In genomic region chr1:26781206-26781825, GRCh38 we compare ENCODE assay signal across 17 cellular contexts. TPM values are rescaled to one million over a fixed set of nuclear protein-coding genes. Genes with fewer than 3 reads are reported as not detected.
DNase-seq lines count a peak whose midpoint lies in the region; ATAC-seq, FAIRE-seq and TF ChIP-seq lines count a peak whose summit lies in the region.
"Had no signal": no experiment of that assay in that cellular context is flagged by ENCODE, and none has a peak within 500 bp of the region (broad histone marks: within the 10 kb centered on the region; RNA-seq: fewer than 3 reads in every experiment).

No MANE protein-coding gene starts in this region.

- H3K27ac ChIP-seq in endothelial cell of umbilical vein (ENCODE audit: insufficient read depth, low read depth, low read length), result no peak overlapping the region
- H3K27ac ChIP-seq: SJCRH30, upper lobe of right lung had no signal

- intact Hi-C loops in endothelial cell of umbilical vein (cut with micrococcal nuclease), result no loop called here
- intact Hi-C loops in activated T-helper 2 cell treated with anti-CD3 and anti-CD28 coated beads, Interferon-gamma antibody, Interleukin-2, Interleukin-4, amounts not matched to agents 10 μg/mL and 5 μg/mL and 100 μg/mL, durations not matched to agents 14 hours and 24 hours and 36 hours (cut with micrococcal nuclease), result no loop called here

- no peaks in the 10 kb centered on the region for H3K27me3 ChIP-seq in endothelial cell of umbilical vein (ENCODE audit: control insufficient read depth in 2 of 2, insufficient read depth in 2 of 2, low read length in 2 of 2)
- H3K27me3 ChIP-seq: esophagus muscularis mucosa, SJCRH30, upper lobe of right lung had no signal

- peak in 1 of 2 donors; percentile 18 for ATAC-seq in activated T-cell treated with anti-CD3 and anti-CD28 coated beads, Interleukin-2, amount 50 U/mL, for 72 hours (replicated peaks in 1 of 2)
- ATAC-seq in T-helper 17 cell (no peak), GM18861 (IDR thresholded peaks at IDR 0.05; ENCODE audit: unreplicated experiment) (no peak)
- no peak for ATAC-seq in stimulated activated naive B cell treated with anti-CD40 and anti-IgM and Interleukin-4, amounts not matched to agents 10 μg/mL and 1 μg/mL and 100 μg/mL, for 72 hours (replicated peaks)
- ATAC-seq: upper lobe of right lung had no signal

- no peak for TF ChIP-seq CTCF in endothelial cell of umbilical vein (IDR thresholded peaks at IDR 0.05; ENCODE audit: extremely low read depth in 1 of 2, insufficient read depth in 1 of 2, low read depth in 1 of 2, low read length in 2 of 2)

- DNase-seq in activated T-cell treated with anti-CD3 and anti-CD28 coated beads, Interleukin-2, amount 50 U/mL, for 72 hours, result no peak
- DNase-seq in activated T-cell treated with anti-CD3 and anti-CD28 coated beads, Interleukin-2, amount 50 U/mL, for 48 hours, result no peak
- no peak for DNase-seq in T-helper 17 cell
- DNase-seq in endothelial cell of umbilical vein (ENCODE audit: low read depth, low spot score), result no peak
- no peak for DNase-seq in stimulated activated naive B cell treated with anti-CD40 and anti-IgM and Interleukin-4, amounts not matched to agents 10 μg/mL and 1 μg/mL and 100 μg/mL, for 72 hours
- DNase-seq in activated T-helper 2 cell treated with anti-CD3 and anti-CD28 coated beads, Interferon-gamma antibody, Interleukin-2, Interleukin-4, amounts not matched to agents 10 μg/mL and 5 μg/mL and 100 μg/mL, durations not matched to agents 14 hours and 24 hours and 36 hours (ENCODE audit: low spot score), result no peak
- no peak for DNase-seq in HPDE6-E6E7 (ENCODE audit: extremely low spot score)
- DNase-seq: activated CD4-positive, CD25-positive, alpha-beta regulatory T cell treated with anti-CD3 and anti-CD28 coated beads, Interleukin-2, amount 50 U/mL, for 72 hours; activated naive CD4-positive, alpha-beta T cell treated with Interleukin-2 at 50 U/mL for 16 hours; EL; SJCRH30; stimulated activated naive CD4-positive, alpha-beta T cell; upper lobe of right lung had no signal

- no peak overlapping the region for H3K4me3 ChIP-seq in endothelial cell of umbilical vein (replicated peaks in 1 of 3; ENCODE audit: insufficient read depth in 1 of 3, low read depth in 1 of 3, low read length in 3 of 3)
- H3K4me3 ChIP-seq: esophagus muscularis mucosa, lung, SJCRH30, upper lobe of right lung had no signal

- no peaks in the 10 kb centered on the region for H3K9me3 ChIP-seq in T-helper 17 cell (ENCODE audit: control insufficient read depth, low read length, poor library complexity, severe bottlenecking)
- H3K9me3 ChIP-seq in endothelial cell of umbilical vein (replicated peaks; ENCODE audit: control insufficient read depth, insufficient read depth, low read length), result no peaks in the 10 kb centered on the region
- H3K9me3 ChIP-seq: esophagus muscularis mucosa, SJCRH30, upper lobe of right lung had no signal

- H3K9me3 Mint-ChIP-seq in activated T-cell treated with anti-CD3 and anti-CD28 coated beads, Interleukin-2, amount 50 U/mL, for 72 hours, result no peaks in the 10 kb centered on the region
- no peaks in the 10 kb centered on the region for H3K9me3 Mint-ChIP-seq in stimulated activated naive B cell treated with anti-CD40 and anti-IgM and Interleukin-4, amounts not matched to agents 10 μg/mL and 1 μg/mL and 100 μg/mL, for 72 hours
- H3K9me3 Mint-ChIP-seq in activated T-helper 2 cell treated with anti-CD3 and anti-CD28 coated beads, Interferon-gamma antibody, Interleukin-2, Interleukin-4, amounts not matched to agents 10 μg/mL and 5 μg/mL and 100 μg/mL, durations not matched to agents 14 hours and 24 hours and 36 hours, result no peaks in the 10 kb centered on the region
- H3K9me3 Mint-ChIP-seq: T-helper 2 cell treated with Interferon-gamma antibody and Interleukin-4, amounts not matched to agents 5 μg/mL and 100 μg/mL, for 36 hours had no signal

- TSS peak; percentile 20 for BruUV-seq in endothelial cell of umbilical vein (replicated peaks; lab: Mats Ljungman, UMichigan)

- no peak overlapping the region for H2AFZ ChIP-seq in endothelial cell of umbilical vein (ENCODE audit: low read depth, low read length)

- no peak for TF ChIP-seq POLR2A in endothelial cell of umbilical vein (IDR thresholded peaks at IDR 0.05; ENCODE audit: low read depth, low read length)

- CTCF ChIA-PET in endothelial cell of umbilical vein (lab: Charles Lee), result no interaction called here

- H3K27ac Mint-ChIP-seq in activated T-cell treated with anti-CD3 and anti-CD28 coated beads, Interleukin-2, amount 50 U/mL, for 72 hours, result peak overlapping the region; percentile 24
- peak overlapping the region; percentile 89 for H3K27ac Mint-ChIP-seq in T-helper 17 cell
- peak overlapping the region; percentile 66 for H3K27ac Mint-ChIP-seq in stimulated activated naive B cell treated with anti-CD40 and anti-IgM and Interleukin-4, amounts not matched to agents 10 μg/mL and 1 μg/mL and 100 μg/mL, for 72 hours
- no peak overlapping the region for H3K27ac Mint-ChIP-seq in activated T-helper 2 cell treated with anti-CD3 and anti-CD28 coated beads, Interferon-gamma antibody, Interleukin-2, Interleukin-4, amounts not matched to agents 10 μg/mL and 5 μg/mL and 100 μg/mL, durations not matched to agents 14 hours and 24 hours and 36 hours
- H3K27ac Mint-ChIP-seq: T-helper 2 cell treated with Interferon-gamma antibody and Interleukin-4, amounts not matched to agents 5 μg/mL and 100 μg/mL, for 36 hours had no signal

- H3K4me1 ChIP-seq in endothelial cell of umbilical vein (ENCODE audit: control insufficient read depth, extremely low read depth, insufficient read depth, low read length), result peaks cover 24% of the 10 kb centered on the region

- peaks cover 4% of the 10 kb centered on the region for H3K79me2 ChIP-seq in endothelial cell of umbilical vein (ENCODE audit: control insufficient read depth, insufficient read depth, low read length)

- POLR2A ChIA-PET in endothelial cell of umbilical vein (lab: Charles Lee), result no interaction called here

- no peak overlapping the region for H3K4me3 Mint-ChIP-seq in activated T-cell treated with anti-CD3 and anti-CD28 coated beads, Interleukin-2, amount 50 U/mL, for 72 hours
- no peak overlapping the region for H3K4me3 Mint-ChIP-seq in T-helper 17 cell
- H3K4me3 Mint-ChIP-seq in stimulated activated naive B cell treated with anti-CD40 and anti-IgM and Interleukin-4, amounts not matched to agents 10 μg/mL and 1 μg/mL and 100 μg/mL, for 72 hours, result no peak overlapping the region
- H3K4me3 Mint-ChIP-seq in activated T-helper 2 cell treated with anti-CD3 and anti-CD28 coated beads, Interferon-gamma antibody, Interleukin-2, Interleukin-4, amounts not matched to agents 10 μg/mL and 5 μg/mL and 100 μg/mL, durations not matched to agents 14 hours and 24 hours and 36 hours (ENCODE audit: low read depth), result no peak overlapping the region
- H3K4me3 Mint-ChIP-seq: T-helper 2 cell treated with Interferon-gamma antibody and Interleukin-4, amounts not matched to agents 5 μg/mL and 100 μg/mL, for 36 hours had no signal

- H4K20me1 ChIP-seq in endothelial cell of umbilical vein (replicated peaks; ENCODE audit: control insufficient read depth, extremely low read depth, insufficient read depth, low read length), result no peaks in the 10 kb centered on the region

- no peak overlapping the region for H3K4me2 ChIP-seq in endothelial cell of umbilical vein (ENCODE audit: insufficient read depth, low read length)

- no peaks in the 10 kb centered on the region for H3K27me3 Mint-ChIP-seq in activated T-cell treated with anti-CD3 and anti-CD28 coated beads, Interleukin-2, amount 50 U/mL, for 72 hours (ENCODE audit: low read depth)
- H3K27me3 Mint-ChIP-seq in T-helper 17 cell, result no peaks in the 10 kb centered on the region
- no peaks in the 10 kb centered on the region for H3K27me3 Mint-ChIP-seq in stimulated activated naive B cell treated with anti-CD40 and anti-IgM and Interleukin-4, amounts not matched to agents 10 μg/mL and 1 μg/mL and 100 μg/mL, for 72 hours
- no peaks in the 10 kb centered on the region for H3K27me3 Mint-ChIP-seq in activated T-helper 2 cell treated with anti-CD3 and anti-CD28 coated beads, Interferon-gamma antibody, Interleukin-2, Interleukin-4, amounts not matched to agents 10 μg/mL and 5 μg/mL and 100 μg/mL, durations not matched to agents 14 hours and 24 hours and 36 hours (ENCODE audit: low read depth)

- dilution Hi-C loops in endothelial cell of umbilical vein (cut with MboI; ENCODE audit: extremely low pct_ligation_motif_present, low sequenced_read_pairs), result no loop called here

- H3K9ac ChIP-seq in endothelial cell of umbilical vein (replicated peaks; ENCODE audit: extremely low read depth, insufficient read depth, low read length), result no peak overlapping the region

- H3K36me3 ChIP-seq in endothelial cell of umbilical vein (ENCODE audit: control insufficient read depth in 2 of 2, extremely low read depth in 1 of 2, insufficient read depth in 2 of 2, low read length in 2 of 2), result peaks cover 21 to 27% of the 10 kb centered on the region in 2 experiments

- H3K9me1 ChIP-seq in endothelial cell of umbilical vein (replicated peaks; ENCODE audit: control insufficient read depth, extremely low read depth, insufficient read depth, low read length), result no peaks in the 10 kb centered on the region

- peaks cover 47% of the 10 kb centered on the region for H3K4me1 Mint-ChIP-seq in activated T-cell treated with anti-CD3 and anti-CD28 coated beads, Interleukin-2, amount 50 U/mL, for 72 hours (ENCODE audit: low read depth)
- H3K4me1 Mint-ChIP-seq in T-helper 17 cell, result peaks cover 43% of the 10 kb centered on the region
- peaks cover 43 to 62% of the 10 kb centered on the region in 2 donors for H3K4me1 Mint-ChIP-seq in stimulated activated naive B cell treated with anti-CD40 and anti-IgM and Interleukin-4, amounts not matched to agents 10 μg/mL and 1 μg/mL and 100 μg/mL, for 72 hours
- H3K4me1 Mint-ChIP-seq in activated T-helper 2 cell treated with anti-CD3 and anti-CD28 coated beads, Interferon-gamma antibody, Interleukin-2, Interleukin-4, amounts not matched to agents 10 μg/mL and 5 μg/mL and 100 μg/mL, durations not matched to agents 14 hours and 24 hours and 36 hours (ENCODE audit: low read depth), result peaks cover 38% of the 10 kb centered on the region

- no peak for FAIRE-seq in endothelial cell of umbilical vein (lab: Jason Lieb, UNC)

- peaks cover 11 to 29% of the 10 kb centered on the region in 2 donors for H3K36me3 Mint-ChIP-seq in activated T-cell treated with anti-CD3 and anti-CD28 coated beads, Interleukin-2, amount 50 U/mL, for 72 hours (ENCODE audit: insufficient read depth in 2 of 2)
- peaks cover 11% of the 10 kb centered on the region for H3K36me3 Mint-ChIP-seq in T-helper 17 cell (ENCODE audit: low read depth)
- H3K36me3 Mint-ChIP-seq in stimulated activated naive B cell treated with anti-CD40 and anti-IgM and Interleukin-4, amounts not matched to agents 10 μg/mL and 1 μg/mL and 100 μg/mL, for 72 hours, result peaks cover 33 to 46% of the 10 kb centered on the region in 2 donors
- H3K36me3 Mint-ChIP-seq in activated T-helper 2 cell treated with anti-CD3 and anti-CD28 coated beads, Interferon-gamma antibody, Interleukin-2, Interleukin-4, amounts not matched to agents 10 μg/mL and 5 μg/mL and 100 μg/mL, durations not matched to agents 14 hours and 24 hours and 36 hours (ENCODE audit: low read depth), result peaks cover 57% of the 10 kb centered on the region

RNA-seq across cellular contexts. Expression of gene PIGV, which starts 6.4 kb away (rescaled TPM):
- 10 to 100 TPM; 19.4 to 20.0 TPM for total RNA-seq in activated T-cell treated with anti-CD3 and anti-CD28 coated beads, Interleukin-2, amount 50 U/mL, for 72 hours
- 10 to 100 TPM; 12.0 to 14.3 TPM for total RNA-seq in T-helper 17 cell
- 6.0 and 7.5 TPM in 2 replicates for total RNA-seq in endothelial cell of umbilical vein
- polyA plus RNA-seq in endothelial cell of umbilical vein, result 11.9 and 13.3 TPM in 2 replicates
- 6.4 and 7.3 TPM in 2 replicates for polyA plus RNA-seq in endothelial cell of umbilical vein (2011; cell fraction: cytosol; rRNA removed)
- polyA plus RNA-seq in endothelial cell of umbilical vein (2011; cell fraction: nucleus; rRNA removed), result 7.5 and 8.7 TPM in 2 replicates
- polyA plus RNA-seq in endothelial cell of umbilical vein (2012), result 4.8 and 5.3 TPM in 2 replicates
- 10.0 and 25.5 TPM in 2 replicates for polyA minus RNA-seq in endothelial cell of umbilical vein
- 11.2 TPM for polyA minus RNA-seq in endothelial cell of umbilical vein (2011; cell fraction: cytosol; rRNA and poly(A)+ RNA removed)
- polyA minus RNA-seq in endothelial cell of umbilical vein (2011; cell fraction: nucleus; rRNA and poly(A)+ RNA removed), result 4.7 and 6.8 TPM in 2 replicates
- total RNA-seq in activated T-helper 2 cell treated with anti-CD3 and anti-CD28 coated beads, Interferon-gamma antibody, Interleukin-2, Interleukin-4, amounts not matched to agents 10 μg/mL and 5 μg/mL and 100 μg/mL, durations not matched to agents 14 hours and 24 hours and 36 hours, result 19.4 and 20.1 TPM in 2 replicates

RNA-seq across cellular contexts. Expression of gene ZDHHC18, which starts 45.2 kb away (rescaled TPM):
- 10 to 100 TPM; 64.4 to 80.2 TPM for total RNA-seq in activated T-cell treated with anti-CD3 and anti-CD28 coated beads, Interleukin-2, amount 50 U/mL, for 72 hours
- total RNA-seq in T-helper 17 cell, result 10 to 100 TPM; 70.2 to 71.2 TPM
- 24.0 and 25.2 TPM in 2 replicates for total RNA-seq in endothelial cell of umbilical vein
- polyA plus RNA-seq in endothelial cell of umbilical vein, result 47.3 and 48.2 TPM in 2 replicates
- 39.7 and 40.0 TPM in 2 replicates for polyA plus RNA-seq in endothelial cell of umbilical vein (2011; cell fraction: cytosol; rRNA removed)
- polyA plus RNA-seq in endothelial cell of umbilical vein (2011; cell fraction: nucleus; rRNA removed), result 39.9 and 40.9 TPM in 2 replicates
- polyA plus RNA-seq in endothelial cell of umbilical vein (2012), result 19.8 and 21.9 TPM in 2 replicates
- 33.9 and 46.1 TPM in 2 replicates for polyA minus RNA-seq in endothelial cell of umbilical vein
- polyA minus RNA-seq in endothelial cell of umbilical vein (2011; cell fraction: cytosol; rRNA and poly(A)+ RNA removed), result 12.0 TPM
- polyA minus RNA-seq in endothelial cell of umbilical vein (2011; cell fraction: nucleus; rRNA and poly(A)+ RNA removed), result 10.4 and 12.8 TPM in 2 replicates
- total RNA-seq in activated T-helper 2 cell treated with anti-CD3 and anti-CD28 coated beads, Interferon-gamma antibody, Interleukin-2, Interleukin-4, amounts not matched to agents 10 μg/mL and 5 μg/mL and 100 μg/mL, durations not matched to agents 14 hours and 24 hours and 36 hours, result 62.7 and 64.3 TPM in 2 replicates
